In genomic region chr11:31821235-31821764, GRCh38 we compare ENCODE assay signal across 1 cellular context.
TF ChIP-seq lines count a peak whose summit lies in the region.

No MANE protein-coding gene starts in this region.

TF ChIP-seq in GM23338, 12 proteins besides CTCF, POLR2A, EP300 and RAD21 (continued from another document):
- no peak for TF ChIP-seq REST (IDR thresholded peaks at IDR 0.05; ENCODE audit: unreplicated experiment)
- no peak for TF ChIP-seq EZH2phosphoT487 (IDR thresholded peaks at IDR 0.05; ENCODE audit: unreplicated experiment)
- TF ChIP-seq ZNF462 (CRISPR knock-in tag; IDR thresholded peaks at IDR 0.05) = no peak
- no peak for TF ChIP-seq ZNF114 (CRISPR knock-in tag; IDR thresholded peaks at IDR 0.05)
- no peak for TF ChIP-seq CREB1 (CRISPR knock-in tag; IDR thresholded peaks at IDR 0.05; ENCODE audit: low read depth)
- TF ChIP-seq STAT1 (IDR thresholded peaks at IDR 0.05; ENCODE audit: unreplicated experiment) = no peak
- no peak for TF ChIP-seq POLR2AphosphoS5 (IDR thresholded peaks at IDR 0.05; ENCODE audit: low read depth)
- TF ChIP-seq JUNB (IDR thresholded peaks at IDR 0.05; ENCODE audit: unreplicated experiment) = no peak
- no peak for TF ChIP-seq EZH2 (IDR thresholded peaks at IDR 0.05; ENCODE audit: low read depth, unreplicated experiment)
- TF ChIP-seq ZNF331 (CRISPR knock-in tag; IDR thresholded peaks at IDR 0.05; ENCODE audit: low read depth) = no peak
- TF ChIP-seq NANOG (IDR thresholded peaks at IDR 0.05; ENCODE audit: borderline replicate concordance) = no peak
